Comparison of ENCODE assay signal across 8 cellular contexts in the genomic region with DNA sequence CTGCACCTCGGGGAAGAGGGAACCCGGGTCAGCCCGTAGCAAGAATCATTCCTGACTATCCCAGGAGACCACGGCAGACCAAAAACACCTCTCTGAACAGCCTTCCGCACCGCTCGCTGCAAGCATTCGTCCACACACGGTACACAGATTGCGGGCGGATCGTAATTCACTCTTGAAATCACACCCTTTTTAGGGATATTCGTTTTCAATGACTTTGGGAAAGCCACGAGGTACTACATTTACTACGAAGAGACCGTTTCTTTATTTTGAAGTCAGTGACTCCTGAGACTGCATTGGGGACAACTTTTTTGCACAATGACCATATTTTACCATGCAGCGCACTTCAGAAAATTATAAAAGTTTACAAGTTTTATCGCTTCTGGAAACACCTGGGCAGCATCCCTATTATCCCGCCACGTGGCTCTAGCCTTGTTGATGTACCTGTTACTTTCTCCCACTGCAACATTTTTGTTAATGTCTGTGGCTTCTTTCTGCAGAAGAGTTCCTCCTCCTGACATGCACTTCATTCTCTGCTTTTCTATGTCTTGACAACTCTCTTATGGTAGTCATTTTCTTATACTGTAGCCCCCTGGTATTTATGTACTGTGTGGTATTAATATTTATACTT. TPM values are rescaled to one million over a fixed set of nuclear protein-coding genes. Genes with fewer than 3 reads are reported as not detected.
DNase-seq lines count a peak whose midpoint lies in the region; ATAC-seq lines count a peak whose summit lies in the region.

No MANE protein-coding gene starts in this region.

- H3K27ac Mint-ChIP-seq in T-helper 2 cell treated with Interferon-gamma antibody and Interleukin-4, amounts not matched to agents 5 μg/mL and 100 μg/mL, for 36 hours = peak overlapping the region; percentile 60
- H3K27ac Mint-ChIP-seq in naive B cell = peak overlapping the region; percentile 70 to 99 (median 96)

- no peaks in the 10 kb centered on the region for H3K9me3 Mint-ChIP-seq in T-helper 2 cell treated with Interferon-gamma antibody and Interleukin-4, amounts not matched to agents 5 μg/mL and 100 μg/mL, for 36 hours
- H3K9me3 Mint-ChIP-seq in naive B cell = no peaks in the 10 kb centered on the region

- H3K36me3 Mint-ChIP-seq in T-helper 2 cell treated with Interferon-gamma antibody and Interleukin-4, amounts not matched to agents 5 μg/mL and 100 μg/mL, for 36 hours (ENCODE audit: low read depth) = peaks cover 1% of the 10 kb centered on the region
- no peaks in the 10 kb centered on the region for H3K36me3 Mint-ChIP-seq in naive B cell

- peaks cover 17% of the 10 kb centered on the region for H3K4me1 Mint-ChIP-seq in T-helper 2 cell treated with Interferon-gamma antibody and Interleukin-4, amounts not matched to agents 5 μg/mL and 100 μg/mL, for 36 hours (ENCODE audit: low read depth)
- H3K4me1 Mint-ChIP-seq in naive B cell = peaks cover 11 to 23% (median 23%) of the 10 kb centered on the region in 3 donors

- H3K4me3 Mint-ChIP-seq in T-helper 2 cell treated with Interferon-gamma antibody and Interleukin-4, amounts not matched to agents 5 μg/mL and 100 μg/mL, for 36 hours = peak overlapping the region; percentile 88
- H3K4me3 Mint-ChIP-seq in naive B cell = peak overlapping the region; percentile 81 to 98 (median 96)

- DNase-seq in T-helper 2 cell treated with Interferon-gamma antibody and Interleukin-4, amounts not matched to agents 5 μg/mL and 100 μg/mL, for 36 hours (ENCODE audit: low spot score) = no peak
- DNase-seq in T-helper 2 cell (no peak), NCI-H69 (lab: John Stamatoyannopoulos, UW) (peak; percentile 71), dermis blood vessel endothelial cell (peak; percentile 62), naive B cell (peak; percentile 4)

- H3K27me3 Mint-ChIP-seq in T-helper 2 cell treated with Interferon-gamma antibody and Interleukin-4, amounts not matched to agents 5 μg/mL and 100 μg/mL, for 36 hours (ENCODE audit: low read depth) = peaks cover 45% of the 10 kb centered on the region
- peaks cover 0 to 4% (median 3%) of the 10 kb centered on the region in 3 donors for H3K27me3 Mint-ChIP-seq in naive B cell

- ATAC-seq in naive B cell (ENCODE audit: low read depth in 2 of 2) = no peak
- no peak for ATAC-seq in GM18873 (IDR thresholded peaks at IDR 0.05; ENCODE audit: low FRiP score, unreplicated experiment)
- no peak for ATAC-seq in GM18520 (IDR thresholded peaks at IDR 0.05; ENCODE audit: unreplicated experiment)
- no peak for ATAC-seq in GM18868 (IDR thresholded peaks at IDR 0.05; ENCODE audit: unreplicated experiment)

RNA-seq across cellular contexts. Expression of a gene that starts 1.2 kb away (rescaled TPM):
- 86.4 and 87.5 TPM in 2 replicates for total RNA-seq in dermis blood vessel endothelial cell
- polyA plus RNA-seq in naive B cell (ENCODE audit: low read depth in 6 of 6) = 1 to 10 TPM in 5 of 6 donors, not detected in 1; 2.8 to 6.4 (median 3.5) TPM

Comparison
In these comparisons a context has a peak if more than half of its experiments do, and no peak if none do; other contexts are left out.
1. DNase-seq: peak in NCI-H69 (single experiment), dermis blood vessel endothelial cell (single experiment) and naive B cell (single experiment); none in T-helper 2 cell treated with Interferon-gamma antibody and Interleukin-4, amounts not matched to agents 5 μg/mL and 100 μg/mL, for 36 hours (single experiment) and T-helper 2 cell (0 of 5).